In genomic region chr4:20773144-20773997, GRCh38 we compare ENCODE assay signal across 7 cellular contexts.
DNase-seq lines count a peak whose midpoint lies in the region; ATAC-seq and TF ChIP-seq lines count a peak whose summit lies in the region.

No MANE protein-coding gene starts in this region.

- POLR2A ChIA-PET in RWPE1 (lab: Yijun Ruan, JAX; ENCODE audit: low non-redundant PET): no interaction called here

- peak; percentile 80 for DNase-seq in GM03348 (ENCODE audit: low spot score)
- DNase-seq in RWPE1 (ENCODE audit: low spot score): peak; percentile 59
- peak; percentile 67 for DNase-seq in cerebellum (ENCODE audit: low spot score)
- peak; percentile 85 for DNase-seq in left kidney (ENCODE audit: low read depth, low spot score)
- DNase-seq in stimulated activated naive CD8-positive, alpha-beta T cell treated with anti-CD3 and anti-CD28 coated beads, Interleukin-15, Interleukin-2, amounts not matched to agents 100 U/mL and 50 U/mL, for 24 hours: peak; percentile 23

- H3K27ac ChIP-seq in RWPE1: no peak overlapping the region

- peak; percentile 66 for TF ChIP-seq CTCF in LNCAP (IDR thresholded peaks at IDR 0.05)
- TF ChIP-seq CTCF in RWPE1 (conservative IDR thresholded peaks at IDR 0.05; ENCODE audit: low read depth): peak; percentile 71

- ATAC-seq in GM21723 (IDR thresholded peaks at IDR 0.05; ENCODE audit: unreplicated experiment): peak; percentile 84
- no peak for ATAC-seq in stimulated activated naive CD8-positive, alpha-beta T cell treated with anti-CD3 and anti-CD28 coated beads, Interleukin-15, Interleukin-2, amounts not matched to agents 100 U/mL and 50 U/mL, for 24 hours

- CTCF ChIA-PET in RWPE1 (lab: Yijun Ruan, JAX): interaction anchor here (0.6 to 1.6 kb wide), 19 partner anchors 9 to 1344 kb away, joined by 3 to 10 read pairs (median 3); no protein-coding TSS in a partner anchor

Comparison
In these comparisons a context has a peak if more than half of its experiments do, and no peak if none do; other contexts are left out.
1. DNase-seq: peak in every context shown above with its lines; median percentile 85 in left kidney; 80 in GM03348; 67 in cerebellum; 59 in RWPE1; 23 in stimulated activated naive CD8-positive, alpha-beta T cell treated with anti-CD3 and anti-CD28 coated beads, Interleukin-15, Interleukin-2, amounts not matched to agents 100 U/mL and 50 U/mL, for 24 hours.